ENCODE assay signal across 8 cellular contexts in genomic region chr6:37018152-37019064, GRCh38. TPM values are rescaled to one million over a fixed set of nuclear protein-coding genes. Genes with fewer than 3 reads are reported as not detected.
DNase-seq lines count a peak whose midpoint lies in the region; TF ChIP-seq lines count a peak whose summit lies in the region.

No MANE protein-coding gene starts in this region.

- H3K18ac ChIP-seq in H9 (ENCODE audit: insufficient read length, low read depth, low read length), result no peak overlapping the region

- H3K4me1 Mint-ChIP-seq in H9, result peaks cover 18 to 37% of the 10 kb centered on the region in 2 experiments
- H3K4me1 Mint-ChIP-seq in activated T-helper 1 cell treated with anti-CD3 and anti-CD28 coated beads, Interleukin-12 subunit alpha, Interleukin-12 subunit beta, Interleukin-2, Interleukin-4 antibody, amounts not matched to agents 30 ng/mL and 10 ng/mL and 1 ng/mL, durations not matched to agents 14 hours and 24 hours and 36 hours (ENCODE audit: low read depth), result peaks cover 57% of the 10 kb centered on the region

- H3K27ac ChIP-seq in H9 (ENCODE audit: insufficient read length, low read depth, low read length) (no peak overlapping the region), neutrophil (peak overlapping the region; percentile 49), stomach smooth muscle (ENCODE audit: low read length) (peak overlapping the region; percentile 75)

- intact Hi-C loops in activated T-helper 1 cell treated with anti-CD3 and anti-CD28 coated beads, Interleukin-12 subunit alpha, Interleukin-12 subunit beta, Interleukin-2, Interleukin-4 antibody, amounts not matched to agents 30 ng/mL and 10 ng/mL and 1 ng/mL, durations not matched to agents 14 hours and 24 hours and 36 hours (cut with micrococcal nuclease), result loop anchor here (1.0 to 10.0 kb wide), 13 partner anchors 32 to 416 kb away; partner anchors contain the start of genes C6orf89, CMTR1, MTCH1 and PPIL1

- H3K36me3 ChIP-seq in Loucy (ENCODE audit: insufficient read depth, low read length) (no peaks in the 10 kb centered on the region), neutrophil (no peaks in the 10 kb centered on the region), stomach smooth muscle (ENCODE audit: control insufficient read depth in 2 of 2, insufficient read depth in 2 of 2, low read length in 2 of 2) (no peaks in the 10 kb centered on the region)

- no peak overlapping the region for H2BK15ac ChIP-seq in H9 (ENCODE audit: low read depth, low read length)

- no peaks in the 10 kb centered on the region for H3K79me2 ChIP-seq in H9 (ENCODE audit: insufficient read depth, low read length)
- no peaks in the 10 kb centered on the region for H3K79me2 ChIP-seq in Loucy (ENCODE audit: insufficient read depth, low read length)

- no peak overlapping the region for H2BK20ac ChIP-seq in H9 (ENCODE audit: low read depth, low read length, poor library complexity, severe bottlenecking)

- no peak overlapping the region for H4K91ac ChIP-seq in H9 (ENCODE audit: insufficient read length, low read depth, low read length)

- no peak overlapping the region for H3K23ac ChIP-seq in H9 (ENCODE audit: insufficient read length, low read depth, low read length)

- H2BK120ac ChIP-seq in H9 (ENCODE audit: low read depth, low read length, poor library complexity, severe bottlenecking), result no peak overlapping the region

- no peak overlapping the region for H3T11ph ChIP-seq in H9 (ENCODE audit: low read length)

- H2AFZ ChIP-seq in H9 (ENCODE audit: low read length) (no peak overlapping the region), Loucy (ENCODE audit: low read length) (peak overlapping the region; percentile 78)

- H2BK5ac ChIP-seq in H9 (ENCODE audit: insufficient read length, low read length), result no peak overlapping the region

- H3F3A ChIP-seq in Loucy (ENCODE audit: low read depth), result no peaks in the 10 kb centered on the region

- H4K20me1 ChIP-seq in H9 (ENCODE audit: control insufficient read depth, insufficient read depth, insufficient read length) (peaks cover 3% of the 10 kb centered on the region), Loucy (ENCODE audit: insufficient read depth, low read length, poor library complexity, severe bottlenecking) (no peaks in the 10 kb centered on the region)

- H3K9me2 ChIP-seq in Loucy (replicated peaks; ENCODE audit: low read depth, low read length), result no peaks in the 10 kb centered on the region

- H3K4me3 ChIP-seq in Loucy (ENCODE audit: low read length, poor library complexity, severe bottlenecking), result no peak overlapping the region
- no peak overlapping the region for H3K4me3 ChIP-seq in fibroblast of the aortic adventitia (ENCODE audit: low read depth, low read length)
- H3K4me3 ChIP-seq in neutrophil (ENCODE audit: low read depth in 1 of 2, low read length in 1 of 2), result no peak overlapping the region
- peak overlapping the region in 1 of 2 donors; percentile 52 for H3K4me3 ChIP-seq in stomach smooth muscle (ENCODE audit: low read length in 2 of 2)

- TF ChIP-seq CTCF in H9 (conservative IDR thresholded peaks at IDR 0.05), result peak; percentile 94
- peak; percentile 96 for TF ChIP-seq CTCF in Loucy (conservative IDR thresholded peaks at IDR 0.05; ENCODE audit: low read length)
- TF ChIP-seq CTCF in fibroblast of the aortic adventitia (IDR thresholded peaks at IDR 0.05; ENCODE audit: insufficient read depth, low read length), result peak; percentile 97
- TF ChIP-seq CTCF in neutrophil (IDR thresholded peaks at IDR 0.05), result peak; percentile 88

- no peak overlapping the region for H2BK12ac ChIP-seq in H9 (ENCODE audit: insufficient read length, low read depth, low read length)

- H3K27ac Mint-ChIP-seq in H9, result peak overlapping the region in 2 of 3 experiments; percentile 13 to 24; a peak in 2 of 7 replicates
- peak overlapping the region; percentile 56 for H3K27ac Mint-ChIP-seq in activated T-helper 1 cell treated with anti-CD3 and anti-CD28 coated beads, Interleukin-12 subunit alpha, Interleukin-12 subunit beta, Interleukin-2, Interleukin-4 antibody, amounts not matched to agents 30 ng/mL and 10 ng/mL and 1 ng/mL, durations not matched to agents 14 hours and 24 hours and 36 hours

- no peak overlapping the region for H3K4me3 Mint-ChIP-seq in H9
- no peak overlapping the region for H3K4me3 Mint-ChIP-seq in activated T-helper 1 cell treated with anti-CD3 and anti-CD28 coated beads, Interleukin-12 subunit alpha, Interleukin-12 subunit beta, Interleukin-2, Interleukin-4 antibody, amounts not matched to agents 30 ng/mL and 10 ng/mL and 1 ng/mL, durations not matched to agents 14 hours and 24 hours and 36 hours

- no peaks in the 10 kb centered on the region for H3K27me3 Mint-ChIP-seq in H9 (ENCODE audit: low read depth)
- no peaks in the 10 kb centered on the region for H3K27me3 Mint-ChIP-seq in activated T-helper 1 cell treated with anti-CD3 and anti-CD28 coated beads, Interleukin-12 subunit alpha, Interleukin-12 subunit beta, Interleukin-2, Interleukin-4 antibody, amounts not matched to agents 30 ng/mL and 10 ng/mL and 1 ng/mL, durations not matched to agents 14 hours and 24 hours and 36 hours (ENCODE audit: insufficient read depth)

- WGBS in H9 (ENCODE audit: extremely low coverage, insufficient read length, low lambda C conversion rate), result no CpG with 5 or more reads among the region's 9 CpGs

- H4K8ac ChIP-seq in H9 (replicated peaks; ENCODE audit: insufficient read length, low read depth, low read length), result no peak overlapping the region

- no peak overlapping the region for H3K14ac ChIP-seq in H9 (ENCODE audit: insufficient read depth, low read length)

- no peak overlapping the region for H3K4ac ChIP-seq in H9 (ENCODE audit: low read depth, low read length)

- peak; percentile 91 for DNase-seq in ELF-1 (ENCODE audit: low read depth, low spot score)
- DNase-seq in H9, result peak; percentile 93
- DNase-seq in RPMI7951 (ENCODE audit: low read depth), result peak; percentile 83
- DNase-seq in activated T-helper 1 cell treated with anti-CD3 and anti-CD28 coated beads, Interleukin-12 subunit alpha, Interleukin-12 subunit beta, Interleukin-2, Interleukin-4 antibody, amounts not matched to agents 30 ng/mL and 10 ng/mL and 1 ng/mL, durations not matched to agents 14 hours and 24 hours and 36 hours (ENCODE audit: low spot score), result peak; percentile 84
- DNase-seq in fibroblast of the aortic adventitia (ENCODE audit: low read depth), result peak; percentile 91

- H3K9me3 Mint-ChIP-seq in H9, result no peaks in the 10 kb centered on the region; a peak in 1 of 5 replicates
- H3K9me3 Mint-ChIP-seq in activated T-helper 1 cell treated with anti-CD3 and anti-CD28 coated beads, Interleukin-12 subunit alpha, Interleukin-12 subunit beta, Interleukin-2, Interleukin-4 antibody, amounts not matched to agents 30 ng/mL and 10 ng/mL and 1 ng/mL, durations not matched to agents 14 hours and 24 hours and 36 hours, result no peaks in the 10 kb centered on the region

- no peaks in the 10 kb centered on the region for H3K23me2 ChIP-seq in H9 (ENCODE audit: insufficient read length, low read depth, low read length, poor library complexity, severe bottlenecking)

- H2AK5ac ChIP-seq in H9 (ENCODE audit: insufficient read length, low read length), result no peak overlapping the region

- no peak overlapping the region for H3K56ac ChIP-seq in H9 (ENCODE audit: insufficient read length, low read depth, low read length)

- no peaks in the 10 kb centered on the region for H3K79me1 ChIP-seq in H9 (ENCODE audit: insufficient read depth, low read depth, low read length, poor library complexity, severe bottlenecking)

- H3K36me3 Mint-ChIP-seq in H9 (ENCODE audit: insufficient read depth in 1 of 3, low read depth in 3 of 3), result no peaks in the 10 kb centered on the region
- peaks cover 3% of the 10 kb centered on the region for H3K36me3 Mint-ChIP-seq in activated T-helper 1 cell treated with anti-CD3 and anti-CD28 coated beads, Interleukin-12 subunit alpha, Interleukin-12 subunit beta, Interleukin-2, Interleukin-4 antibody, amounts not matched to agents 30 ng/mL and 10 ng/mL and 1 ng/mL, durations not matched to agents 14 hours and 24 hours and 36 hours (ENCODE audit: low read depth)

- no peaks in the 10 kb centered on the region for H3K27me3 ChIP-seq in H9 (ENCODE audit: insufficient read depth, low read length)
- no peaks in the 10 kb centered on the region for H3K27me3 ChIP-seq in Loucy (ENCODE audit: insufficient read depth, low read length, poor library complexity, severe bottlenecking)
- no peaks in the 10 kb centered on the region for H3K27me3 ChIP-seq in neutrophil
- no peaks in the 10 kb centered on the region for H3K27me3 ChIP-seq in stomach smooth muscle (ENCODE audit: control insufficient read depth in 1 of 2, insufficient read depth in 2 of 2, low read length in 2 of 2)

- H3K4me2 ChIP-seq in H9 (ENCODE audit: insufficient read depth, insufficient read length, low read length) (no peak overlapping the region), Loucy (ENCODE audit: low read depth, low read length, poor library complexity, severe bottlenecking) (peak overlapping the region; percentile 39)

- H3K4me1 ChIP-seq in H9 (ENCODE audit: insufficient read depth, low read length) (peaks cover 3% of the 10 kb centered on the region; the same call in 1 of the 2 replicates), Loucy (ENCODE audit: insufficient read depth, low read length, poor library complexity, severe bottlenecking) (peaks cover 7% of the 10 kb centered on the region), neutrophil (ENCODE audit: control insufficient read depth in 1 of 2, insufficient read depth in 1 of 2, low read depth in 1 of 2, low read length in 1 of 2) (peaks cover 12 to 20% of the 10 kb centered on the region in 2 experiments), stomach smooth muscle (ENCODE audit: control insufficient read depth, insufficient read depth, low read length) (peaks cover 20% of the 10 kb centered on the region)

- no peak overlapping the region for H4K5ac ChIP-seq in H9 (ENCODE audit: insufficient read length, low read depth, low read length)

- no peak overlapping the region for H3K9ac ChIP-seq in H9 (ENCODE audit: extremely low read depth, insufficient read length, low read length)
- peak overlapping the region; percentile 10 for H3K9ac ChIP-seq in Loucy (ENCODE audit: low read depth, low read length, poor library complexity, severe bottlenecking)
- H3K9ac ChIP-seq in stomach smooth muscle (ENCODE audit: low read length in 2 of 2), result peak overlapping the region; percentile 10 to 51

- H3K9me3 ChIP-seq in H9 (ENCODE audit: control insufficient read depth, low read depth, low read length) (no peaks in the 10 kb centered on the region), Loucy (ENCODE audit: insufficient read depth, low read depth, low read length) (no peaks in the 10 kb centered on the region), neutrophil (no peaks in the 10 kb centered on the region), stomach smooth muscle (ENCODE audit: control insufficient read depth in 2 of 2, low read length in 2 of 2) (no peaks in the 10 kb centered on the region)

RNA-seq across cellular contexts. Expression of gene FGD2, which starts 13.0 kb away (rescaled TPM):
- total RNA-seq in H9 (2021) (0.09 and 0.13 TPM in 2 replicates), fibroblast of the aortic adventitia (ENCODE audit: low replicate concordance) (not detected in 2 replicates)
- not detected in 2 replicates for total RNA-seq in RPMI7951 (2014; rRNA removed; shearing (Covaris generic))
- total RNA-seq in activated T-helper 1 cell treated with anti-CD3 and anti-CD28 coated beads, Interleukin-12 subunit alpha, Interleukin-12 subunit beta, Interleukin-2, Interleukin-4 antibody, amounts not matched to agents 30 ng/mL and 10 ng/mL and 1 ng/mL, durations not matched to agents 14 hours and 24 hours and 36 hours, result 0.65 and 1.5 TPM in 2 replicates

RNA-seq across cellular contexts. Expression of gene MTCH1, which starts 32.4 kb away (rescaled TPM):
- total RNA-seq in H9 (2021), result 200 and 205 TPM in 2 replicates
- 226 and 257 TPM in 2 replicates for total RNA-seq in RPMI7951 (2014; rRNA removed; shearing (Covaris generic))
- total RNA-seq in activated T-helper 1 cell treated with anti-CD3 and anti-CD28 coated beads, Interleukin-12 subunit alpha, Interleukin-12 subunit beta, Interleukin-2, Interleukin-4 antibody, amounts not matched to agents 30 ng/mL and 10 ng/mL and 1 ng/mL, durations not matched to agents 14 hours and 24 hours and 36 hours, result 120 and 127 TPM in 2 replicates
- 160 and 201 TPM in 2 replicates for total RNA-seq in fibroblast of the aortic adventitia (ENCODE audit: low replicate concordance)
